In the genomic region with DNA sequence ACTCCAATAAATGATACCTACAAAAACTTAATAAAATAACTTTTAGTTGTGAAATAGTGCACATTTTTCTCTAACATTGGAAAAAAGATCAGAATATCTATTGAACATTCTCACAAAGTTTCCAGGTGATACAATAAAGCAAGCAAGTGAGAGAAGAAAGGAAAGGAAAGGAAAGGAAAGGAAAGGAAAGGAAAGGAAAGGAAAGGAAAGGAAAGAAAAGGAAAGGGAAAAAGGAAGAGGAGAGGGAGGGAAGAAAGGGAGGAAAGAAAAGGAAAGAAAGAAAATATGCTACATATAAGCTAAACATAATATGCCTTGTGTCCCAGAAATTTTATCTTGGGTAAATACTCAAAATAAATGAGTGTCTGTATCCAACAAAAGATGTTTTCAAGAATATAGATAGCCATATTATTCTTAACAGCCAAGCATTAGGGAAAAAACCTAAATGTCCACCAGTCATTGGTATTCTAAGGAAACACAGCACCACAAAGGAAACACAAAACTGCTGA, we compare ENCODE assay signal across 35 cellular contexts.
DNase-seq lines count a peak whose midpoint lies in the region; ATAC-seq, FAIRE-seq and TF ChIP-seq lines count a peak whose summit lies in the region.
"Had no signal": no experiment of that assay in that cellular context is flagged by ENCODE, and none has a peak within 500 bp of the region (broad histone marks: within the 10 kb centered on the region; RNA-seq: fewer than 3 reads in every experiment).

No MANE protein-coding gene starts in this region.

- H3K27ac Mint-ChIP-seq in activated CD4-positive, alpha-beta T cell treated with anti-CD3 and anti-CD28 coated beads, Interleukin-2, amount 10 ng/mL, durations not matched to agents 24 days and 14 days = no peak overlapping the region
- H3K27ac Mint-ChIP-seq: B cell; CD14-positive monocyte; CD4-positive, alpha-beta memory T cell; CD4-positive, alpha-beta T cell; CD4-positive, CD25-positive, alpha-beta regulatory T cell; CD8-positive, alpha-beta memory T cell; CD8-positive, alpha-beta T cell had no signal

- no peaks in the 10 kb centered on the region for H3K27me3 Mint-ChIP-seq in activated CD4-positive, alpha-beta T cell treated with anti-CD3 and anti-CD28 coated beads, Interleukin-2, amount 10 ng/mL, durations not matched to agents 24 days and 14 days
- H3K27me3 Mint-ChIP-seq: B cell; CD4-positive, alpha-beta memory T cell; CD4-positive, alpha-beta T cell; CD4-positive, CD25-positive, alpha-beta regulatory T cell; CD8-positive, alpha-beta memory T cell had no signal

- H3K79me2 ChIP-seq in HepG2 (ENCODE audit: insufficient read depth, low read length) = no peaks in the 10 kb centered on the region
- H3K79me2 ChIP-seq in K562 (ENCODE audit: control insufficient read depth, insufficient read depth, low read length) = no peaks in the 10 kb centered on the region

- no peak overlapping the region for H3K4me2 ChIP-seq in HepG2 (ENCODE audit: low read depth, low read length)
- H3K4me2 ChIP-seq in K562 (ENCODE audit: insufficient read depth, low read length) = no peak overlapping the region
- H3K4me2 ChIP-seq: A549, BLaER1 had no signal

- H3K27ac ChIP-seq in HepG2 (ENCODE audit: extremely low read length, insufficient read depth, low read length) (no peak overlapping the region), right lobe of liver (no peak overlapping the region), HEK293 (ENCODE audit: extremely low read depth, low read depth, low read length) (no peak overlapping the region), K562 (ENCODE audit: extremely low read depth, low read depth, low read length) (no peak overlapping the region)
- H3K27ac ChIP-seq: 22Rv1; A549; BLaER1; BLaER1 treated with 17β-estradiol and CSF1 and Interleukin-3, amounts not matched to agents 10 nM and 100 nM; C4-2B had no signal

- no peak for TF ChIP-seq CTCF in HepG2 (CRISPR knock-in tag; IDR thresholded peaks at IDR 0.05)
- TF ChIP-seq CTCF in right lobe of liver (IDR thresholded peaks at IDR 0.05) = no peak
- TF ChIP-seq CTCF in HEK293 (tag by site-specific recombination; IDR thresholded peaks at IDR 0.05) = no peak
- TF ChIP-seq CTCF in K562 (IDR thresholded peaks at IDR 0.05 in 2 of 3, conservative IDR thresholded peaks at IDR 0.05 in 1 of 3; ENCODE audit: insufficient read depth in 2 of 3, low read depth in 1 of 3, low read length in 3 of 3) = no peak

- no peak for TF ChIP-seq POLR2A in HepG2 (IDR thresholded peaks at IDR 0.05; ENCODE audit: insufficient read depth in 1 of 2, low read depth in 2 of 2, low read length in 2 of 2)
- TF ChIP-seq POLR2A in right lobe of liver (IDR thresholded peaks at IDR 0.05) = no peak
- no peak for TF ChIP-seq POLR2A in K562 (conservative IDR thresholded peaks at IDR 0.05)

- CTCF ChIA-PET in HepG2 (lab: Yijun Ruan, JAX; ENCODE audit: low intra/inter-chr PET ratio, low total read pairs) (no interaction called here), HEK293 (lab: Yijun Ruan, JAX) (no interaction called here), K562 (lab: Yijun Ruan, JAX; ENCODE audit: low intra/inter-chr PET ratio) (no interaction called here)

- no peaks in the 10 kb centered on the region for H3K4me1 Mint-ChIP-seq in activated CD4-positive, alpha-beta T cell treated with anti-CD3 and anti-CD28 coated beads, Interleukin-2, amount 10 ng/mL, durations not matched to agents 24 days and 14 days
- H3K4me1 Mint-ChIP-seq: B cell; CD14-positive monocyte; CD4-positive, alpha-beta memory T cell; CD4-positive, CD25-positive, alpha-beta regulatory T cell; CD8-positive, alpha-beta memory T cell had no signal

- H3K4me3 ChIP-seq in HepG2 (replicated peaks in 1 of 3; ENCODE audit: insufficient read depth in 1 of 3, low read depth in 2 of 3, low read length in 3 of 3) (no peak overlapping the region), right lobe of liver (no peak overlapping the region), HEK293 (ENCODE audit: low read depth, low read length) (no peak overlapping the region), K562 (no peak overlapping the region)
- H3K4me3 ChIP-seq: A549; BLaER1; BLaER1 treated with 17β-estradiol and CSF1 and Interleukin-3, amounts not matched to agents 10 nM and 100 nM had no signal

- H3K9me3 Mint-ChIP-seq in activated CD4-positive, alpha-beta T cell treated with anti-CD3 and anti-CD28 coated beads, Interleukin-2, amount 10 ng/mL, durations not matched to agents 24 days and 14 days = no peaks in the 10 kb centered on the region

- H3K4me1 ChIP-seq in HepG2 (ENCODE audit: insufficient read depth, low read length) (no peaks in the 10 kb centered on the region), right lobe of liver (no peaks in the 10 kb centered on the region), HEK293 (ENCODE audit: control insufficient read depth, insufficient read depth, low read length) (no peaks in the 10 kb centered on the region), K562 (replicated peaks in 1 of 2; ENCODE audit: control insufficient read depth in 2 of 2, insufficient read depth in 2 of 2, low read length in 2 of 2) (no peaks in the 10 kb centered on the region)
- H3K4me1 ChIP-seq: A549, BE2C, BLaER1, Caco-2 had no signal

- no peaks in the 10 kb centered on the region for H3K36me3 Mint-ChIP-seq in activated CD4-positive, alpha-beta T cell treated with anti-CD3 and anti-CD28 coated beads, Interleukin-2, amount 10 ng/mL, durations not matched to agents 24 days and 14 days (ENCODE audit: low read depth)
- H3K36me3 Mint-ChIP-seq: CD14-positive monocyte; CD4-positive, alpha-beta memory T cell; CD4-positive, CD25-positive, alpha-beta regulatory T cell; CD8-positive, alpha-beta memory T cell; CD8-positive, alpha-beta T cell had no signal

- H3K9me3 ChIP-seq in HepG2 (ENCODE audit: low read length) = no peaks in the 10 kb centered on the region
- no peaks in the 10 kb centered on the region for H3K9me3 ChIP-seq in right lobe of liver
- H3K9me3 ChIP-seq in HEK293 (ENCODE audit: control insufficient read depth, insufficient read depth, low read depth, low read length) = no peaks in the 10 kb centered on the region
- H3K9me3 ChIP-seq in K562 (replicated peaks; ENCODE audit: control insufficient read depth, insufficient read depth, low read depth, low read length) = no peaks in the 10 kb centered on the region
- H3K9me3 ChIP-seq: A549; BE2C; BLaER1; BLaER1 treated with 17β-estradiol and CSF1 and Interleukin-3, amounts not matched to agents 10 nM and 100 nM; Caco-2 had no signal

- intact Hi-C loops in HepG2 (cut with micrococcal nuclease; ENCODE audit: unreplicated experiment) (no loop called here), right lobe of liver (cut with DNase I) (no loop called here), K562 (cut with micrococcal nuclease) (no loop called here)
- intact Hi-C loops in activated CD4-positive, alpha-beta T cell treated with anti-CD3 and anti-CD28 coated beads, Interleukin-2, amount 10 ng/mL, durations not matched to agents 24 days and 14 days (cut with micrococcal nuclease) = no loop called here

- H3K27me3 ChIP-seq in HepG2 (ENCODE audit: control insufficient read depth in 1 of 2, insufficient read depth in 2 of 2, low read length in 2 of 2) = no peaks in the 10 kb centered on the region
- no peaks in the 10 kb centered on the region for H3K27me3 ChIP-seq in right lobe of liver
- H3K27me3 ChIP-seq in K562 (ENCODE audit: control insufficient read depth in 2 of 2, insufficient read depth in 2 of 2, low read length in 2 of 2) = no peaks in the 10 kb centered on the region
- H3K27me3 ChIP-seq: BE2C; BLaER1; BLaER1 treated with 17β-estradiol and CSF1 and Interleukin-3, amounts not matched to agents 10 nM and 100 nM had no signal

- in situ Hi-C loops in HepG2 (cut with HindIII; ENCODE audit: extremely low pct_ligation_motif_present, low pct_unique_long_range_greater_than_20kb) = no loop called here
- in situ Hi-C loops in K562 (cut with MboI) = no loop called here

- FAIRE-seq in HepG2 (lab: Jason Lieb, UNC) (no peak), K562 (lab: Jason Lieb, UNC) (no peak)
- FAIRE-seq: A204.1, A549, D721Med had no signal

- no peak overlapping the region for H2AFZ ChIP-seq in HepG2 (ENCODE audit: low read length)
- H2AFZ ChIP-seq in K562 (ENCODE audit: low read depth, low read length) = no peak overlapping the region

- no peak overlapping the region for H3K4me3 Mint-ChIP-seq in activated CD4-positive, alpha-beta T cell treated with anti-CD3 and anti-CD28 coated beads, Interleukin-2, amount 10 ng/mL, durations not matched to agents 24 days and 14 days
- H3K4me3 Mint-ChIP-seq: B cell; CD14-positive monocyte; CD4-positive, alpha-beta memory T cell; CD4-positive, alpha-beta T cell; CD4-positive, CD25-positive, alpha-beta regulatory T cell; CD8-positive, alpha-beta memory T cell; CD8-positive, alpha-beta T cell had no signal

- H3K9me1 ChIP-seq in K562 (ENCODE audit: control insufficient read depth, insufficient read depth, low read length) = no peaks in the 10 kb centered on the region

- TF ChIP-seq RAD21 in HepG2 (CRISPR knock-in tag; IDR thresholded peaks at IDR 0.05) (no peak), K562 (CRISPR knock-in tag; conservative IDR thresholded peaks at IDR 0.05 in 1 of 2, IDR thresholded peaks at IDR 0.05 in 1 of 2) (no peak)

- DNase-seq in HepG2 (ENCODE audit: low spot score) = no peak
- no peak for DNase-seq in right lobe of liver
- no peak for DNase-seq in K562 (ENCODE audit: extremely low read depth in 1 of 4, low spot score in 3 of 4)
- no peak for DNase-seq in activated CD4-positive, alpha-beta T cell treated with anti-CD3 and anti-CD28 coated beads, Interleukin-2, amount 10 ng/mL, durations not matched to agents 24 days and 14 days
- DNase-seq: 8988T; ACHN; AML-193; BE2C; C1 segment of cervical spinal cord; Caco-2; Calu3; CD4-positive, alpha-beta memory T cell; CD4-positive, alpha-beta T cell; CD4-positive, CD25-positive, alpha-beta regulatory T cell; CD8-positive, alpha-beta memory T cell; CD8-positive, alpha-beta T cell; COR-L47; DMS 273 treated with DMSO at 0.1 percent for 48 hours; DMS153; DMS53; DMS79; DMS79 treated with DMSO at 0.1 percent for 48 hours; DND-41; EL had no signal

- POLR2A ChIA-PET in HepG2 (lab: Yijun Ruan, JAX) (no interaction called here), HEK293 (lab: Yijun Ruan, JAX) (no interaction called here), K562 (lab: Yijun Ruan, JAX) (no interaction called here)

- TF ChIP-seq EP300 in HepG2 (IDR thresholded peaks at IDR 0.05; ENCODE audit: low read depth in 2 of 2, low read length in 2 of 2) = no peak
- no peak for TF ChIP-seq EP300 in HepG2 (CRISPR knock-in tag; IDR thresholded peaks at IDR 0.05; ENCODE audit: borderline replicate concordance)
- TF ChIP-seq EP300 in K562 (IDR thresholded peaks at IDR 0.05; ENCODE audit: low read length) = no peak

- no peak for ATAC-seq in HepG2
- no peak for ATAC-seq in right lobe of liver
- ATAC-seq in K562 = no peak
- no peak for ATAC-seq in HG03442 (IDR thresholded peaks at IDR 0.05; ENCODE audit: unreplicated experiment)
- ATAC-seq: A549; CD8-positive, alpha-beta T cell had no signal

- H3K36me3 ChIP-seq in HepG2 (replicated peaks in 1 of 2; ENCODE audit: control insufficient read depth in 1 of 2, insufficient read depth in 2 of 2, low read length in 2 of 2) (no peaks in the 10 kb centered on the region), right lobe of liver (no peaks in the 10 kb centered on the region), HEK293 (ENCODE audit: control insufficient read depth in 2 of 2, insufficient read depth in 1 of 2, low read length in 2 of 2) (no peaks in the 10 kb centered on the region), K562 (ENCODE audit: control insufficient read depth, insufficient read depth, low read length) (no peaks in the 10 kb centered on the region)
- H3K36me3 ChIP-seq: BE2C; BLaER1; BLaER1 treated with 17β-estradiol and CSF1 and Interleukin-3, amounts not matched to agents 10 nM and 100 nM had no signal

- H4K20me1 ChIP-seq in HepG2 (ENCODE audit: insufficient read depth, low read length) (no peaks in the 10 kb centered on the region), K562 (replicated peaks; ENCODE audit: control insufficient read depth, insufficient read depth, low read length) (no peaks in the 10 kb centered on the region)
- H4K20me1 ChIP-seq: BLaER1; BLaER1 treated with 17β-estradiol and CSF1 and Interleukin-3, amounts not matched to agents 10 nM and 100 nM had no signal

- H3K9ac ChIP-seq in HepG2 (ENCODE audit: insufficient read depth, low read depth, low read length) (no peak overlapping the region), K562 (ENCODE audit: insufficient read depth in 1 of 2, low read depth in 2 of 2, low read length in 2 of 2) (no peak overlapping the region)
- H3K9ac ChIP-seq: BLaER1; BLaER1 treated with 17β-estradiol and CSF1 and Interleukin-3, amounts not matched to agents 10 nM and 100 nM had no signal

- BruUV-seq in HepG2 (replicated peaks; lab: Mats Ljungman, UMichigan) = no TSS peak
- BruUV-seq in K562 (replicated peaks; lab: Mats Ljungman, UMichigan) = no TSS peak
